In genomic region chr17:67942810-67943209, GRCh38 we compare ENCODE assay signal across 10 cellular contexts. TPM values are rescaled to one million over a fixed set of nuclear protein-coding genes. Genes with fewer than 3 reads are reported as not detected.
A peak's percentile ranks its signal among the peaks of the same experiment; 100 is the strongest.
DNase-seq lines count a peak whose midpoint lies in the region; ATAC-seq and TF ChIP-seq lines count a peak whose summit lies in the region.
"Had no signal": no experiment of that assay in that cellular context is flagged by ENCODE, and none has a peak within 500 bp of the region (broad histone marks: within the 10 kb centered on the region; RNA-seq: fewer than 3 reads in every experiment).

No MANE protein-coding gene starts in this region.

- H3K9ac ChIP-seq in liver (ENCODE audit: low read depth in 1 of 2, low read length in 2 of 2): no peak overlapping the region

- H3K36me3 ChIP-seq in liver (ENCODE audit: control insufficient read depth in 4 of 4, insufficient read depth in 3 of 4, low read depth in 1 of 4, low read length in 3 of 4): peaks cover 12 to 74% (median 61%) of the 10 kb centered on the region in 4 donors

- H3K4me1 ChIP-seq in liver (ENCODE audit: control insufficient read depth in 4 of 4, insufficient read depth in 4 of 4, low read length in 3 of 4): no peaks in the 10 kb centered on the region

- peaks cover 32% of the 10 kb centered on the region for H3K36me3 Mint-ChIP-seq in HFFc6 (ENCODE audit: low read depth)

- no peaks in the 10 kb centered on the region for H3K27me3 ChIP-seq in liver (ENCODE audit: control insufficient read depth in 4 of 4, insufficient read depth in 4 of 4, low read length in 3 of 4)

- no peak for ATAC-seq in GM21526 (IDR thresholded peaks at IDR 0.05; ENCODE audit: low FRiP score, unreplicated experiment)

- no peaks in the 10 kb centered on the region for H3K9me3 ChIP-seq in liver (ENCODE audit: control insufficient read depth in 4 of 4, low read length in 3 of 4)

- H3K4me3 Mint-ChIP-seq in HFFc6: no peak overlapping the region

- no peaks in the 10 kb centered on the region for H3K9me3 Mint-ChIP-seq in HFFc6

- H3K4me1 Mint-ChIP-seq in HFFc6 (ENCODE audit: low read depth): no peaks in the 10 kb centered on the region

- H3K4me3 ChIP-seq in astrocyte of the cerebellum (ENCODE audit: low read depth, low read length) (no peak overlapping the region), liver (ENCODE audit: low read depth in 1 of 3, low read length in 3 of 3) (no peak overlapping the region)
- H3K4me3 ChIP-seq: SK-N-MC had no signal

- H3K27ac ChIP-seq in liver (ENCODE audit: low read depth in 1 of 2, low read length in 2 of 2): no peak overlapping the region
- H3K27ac ChIP-seq: SK-N-MC had no signal

- peak; percentile 75 for TF ChIP-seq CTCF in HFFc6 (IDR thresholded peaks at IDR 0.05)
- peak; percentile 38 for TF ChIP-seq CTCF in astrocyte of the cerebellum (IDR thresholded peaks at IDR 0.05; ENCODE audit: low read depth, low read length, missing control alignments)
- TF ChIP-seq CTCF in liver (IDR thresholded peaks at IDR 0.05; ENCODE audit: low read depth, low read length, missing input control): peak; percentile 23

- no peak overlapping the region for H3K27ac Mint-ChIP-seq in HFFc6

- DNase-seq in D341Med (ENCODE audit: low spot score) (peak; percentile 56), HFFc6 (no peak), astrocyte of the cerebellum (ENCODE audit: low read depth) (no peak), SKM-1 treated with dmso at 0.1 percent for 144 hours (lab: John Stamatoyannopoulos, UW; ENCODE audit: unreplicated experiment) (no peak), cerebellum (ENCODE audit: low spot score) (no peak), NCI-H524 treated with DMSO at 0.1 percent for 48 hours (lab: John Stamatoyannopoulos, UW) (no peak)
- DNase-seq: activated naive CD4-positive, alpha-beta T cell had no signal

- TF ChIP-seq RAD21 in liver (IDR thresholded peaks at IDR 0.05): peak; percentile 22 to 28

- 93% methylated on average over 3 of the region's 3 CpGs for WGBS in liver

- H3K27me3 Mint-ChIP-seq in HFFc6 (ENCODE audit: insufficient read depth): no peaks in the 10 kb centered on the region; the same call in 1 of the 2 replicates

- in situ Hi-C loops in astrocyte of the cerebellum (cut with HindIII; ENCODE audit: low sequenced_read_pairs): no loop called here

TF ChIP-seq in liver, 16 proteins besides CTCF, POLR2A, EP300 and RAD21:
- TF ChIP-seq ZBTB33 (IDR thresholded peaks at IDR 0.05): no peak
- TF ChIP-seq TAF1 (conservative IDR thresholded peaks at IDR 0.05): no peak
- no peak for TF ChIP-seq FOXA1 (IDR thresholded peaks at IDR 0.05)
- no peak for TF ChIP-seq RXRA (IDR thresholded peaks at IDR 0.05)
- no peak for TF ChIP-seq GABPA (IDR thresholded peaks at IDR 0.05 in 1 of 2, conservative IDR thresholded peaks at IDR 0.05 in 1 of 2)
- no peak for TF ChIP-seq MAX (IDR thresholded peaks at IDR 0.05)
- TF ChIP-seq HNF4A (conservative IDR thresholded peaks at IDR 0.05): no peak
- TF ChIP-seq YY1 (IDR thresholded peaks at IDR 0.05): no peak
- TF ChIP-seq ATF3 (IDR thresholded peaks at IDR 0.05): no peak
- TF ChIP-seq FOXA2 (IDR thresholded peaks at IDR 0.05): no peak
- TF ChIP-seq EGR1 (IDR thresholded peaks at IDR 0.05; ENCODE audit: low read depth in 2 of 2): no peak
- TF ChIP-seq JUND (IDR thresholded peaks at IDR 0.05): no peak
- no peak for TF ChIP-seq NR2F2 (IDR thresholded peaks at IDR 0.05)

RNA-seq across cellular contexts. Expression of gene C17orf58, which starts 53.5 kb away (rescaled TPM):
- 1 to 10 TPM; 5.4 to 6.6 (median 6.1) TPM for total RNA-seq in HFFc6 (2021; fragmentation: NEBNext Ultra II Directional; extraction: Animal tissue kit (Norgen Biotek cat#: 25700))
- total RNA-seq in liver: 10 to 100 TPM in 1 of 2 donors, 1 to 10 TPM in 1; 6.4 to 13.4 TPM
- polyA plus RNA-seq in liver: 10 to 100 TPM in 1 of 2 donors, 1 to 10 TPM in 1; 9.3 to 10.3 TPM
- total RNA-seq in cerebellum: 17.0 TPM

Comparison
In these comparisons a context has a peak if more than half of its experiments do, and no peak if none do; other contexts are left out.
1. CTCF ChIP-seq: peak in every context shown above with its lines; median percentile 75 in HFFc6; 38 in astrocyte of the cerebellum; 23 in liver.